Comparison of ENCODE assay signal across 16 cellular contexts in genomic region chr19:7851623-7852500, GRCh38.
DNase-seq lines count a peak whose midpoint lies in the region; TF ChIP-seq lines count a peak whose summit lies in the region.
"Had no signal": no experiment of that assay in that cellular context is flagged by ENCODE, and none has a peak within 500 bp of the region (broad histone marks: within the 10 kb centered on the region; RNA-seq: fewer than 3 reads in every experiment).

No MANE protein-coding gene starts in this region.

- peak overlapping the region; percentile 98 for H3K27ac ChIP-seq in angular gyrus (ENCODE audit: low read depth, low read length)
- H3K27ac ChIP-seq in coronary artery, result no peak overlapping the region
- H3K27ac ChIP-seq: ovary, PC-9, suprapubic skin had no signal

- no peak for TF ChIP-seq CTCF in coronary artery (IDR thresholded peaks at IDR 0.05)

- H3K4me3 ChIP-seq in coronary artery, result no peak overlapping the region
- H3K4me3 ChIP-seq: ovary, suprapubic skin had no signal

- DNase-seq in hippocampal formation (lab: John Stamatoyannopoulos, UW) (peak; percentile 88 to 90), putamen (ENCODE audit: low spot score) (peak; percentile 97), coronary artery (ENCODE audit: low spot score) (no peak), NCI-H2029 treated with DMSO at 0.1 percent for 48 hours (lab: John Stamatoyannopoulos, UW) (no peak), DMS79 (lab: John Stamatoyannopoulos, UW) (no peak)
- DNase-seq: activated CD4-positive, CD25-positive, alpha-beta regulatory T cell; COR-L47; HCEC 1CT; Kasumi-1; NCI-H1105; NCI-H748 treated with DMSO at 0.1 percent for 48 hours; stimulated activated CD4-positive, alpha-beta T cell treated with anti-CD3 and anti-CD28 coated beads, Interleukin-4, amount 100 ng/mL, for 1 hour had no signal

Comparison
In these comparisons a context has a peak if more than half of its experiments do, and no peak if none do; other contexts are left out.
1. DNase-seq: peak in hippocampal formation (2 of 2) and putamen (single experiment); none in coronary artery (single experiment), NCI-H2029 treated with DMSO at 0.1 percent for 48 hours (single experiment) and DMS79 (single experiment).